ENCODE assay signal across 2 cellular contexts in the genomic region with DNA sequence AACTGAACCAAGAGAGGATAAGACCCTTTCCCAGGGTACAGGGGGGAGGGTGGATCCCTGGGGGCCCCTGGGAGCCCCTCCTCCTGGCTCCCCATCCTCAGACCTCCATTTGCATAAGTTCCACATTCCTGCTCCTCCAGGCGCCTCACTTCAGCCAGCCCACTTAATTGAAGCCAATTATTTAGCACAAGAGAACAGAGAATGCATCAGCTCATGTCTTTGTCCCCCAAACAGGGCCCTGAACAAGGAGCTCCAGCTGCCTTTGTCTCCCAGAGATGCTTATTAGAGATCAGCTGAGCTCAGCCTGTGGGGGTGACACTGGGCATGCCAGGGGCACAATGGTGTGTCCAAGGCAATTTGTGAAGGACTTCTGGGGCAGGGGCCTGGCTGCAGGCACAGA.
TF ChIP-seq lines count a peak whose summit lies in the region.

No MANE protein-coding gene starts in this region.

TF ChIP-seq in H1, 55 proteins besides CTCF, POLR2A, EP300 and RAD21 (continued from another document):
- TF ChIP-seq, protein P1, sequence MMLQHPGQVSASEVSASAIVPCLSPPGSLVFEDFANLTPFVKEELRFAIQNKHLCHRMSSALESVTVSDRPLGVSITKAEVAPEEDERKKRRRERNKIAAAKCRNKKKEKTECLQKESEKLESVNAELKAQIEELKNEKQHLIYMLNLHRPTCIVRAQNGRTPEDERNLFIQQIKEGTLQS (IDR thresholded peaks at IDR 0.05; ENCODE audit: insufficient read depth, low read depth, low read length) = no peak
- TF ChIP-seq CREB1 (IDR thresholded peaks at IDR 0.05) = no peak
- TF ChIP-seq HDAC2 (IDR thresholded peaks at IDR 0.05; ENCODE audit: borderline replicate concordance in 1 of 2, low read depth in 2 of 2, low read length in 2 of 2) = no peak
- TF ChIP-seq, protein P2, sequence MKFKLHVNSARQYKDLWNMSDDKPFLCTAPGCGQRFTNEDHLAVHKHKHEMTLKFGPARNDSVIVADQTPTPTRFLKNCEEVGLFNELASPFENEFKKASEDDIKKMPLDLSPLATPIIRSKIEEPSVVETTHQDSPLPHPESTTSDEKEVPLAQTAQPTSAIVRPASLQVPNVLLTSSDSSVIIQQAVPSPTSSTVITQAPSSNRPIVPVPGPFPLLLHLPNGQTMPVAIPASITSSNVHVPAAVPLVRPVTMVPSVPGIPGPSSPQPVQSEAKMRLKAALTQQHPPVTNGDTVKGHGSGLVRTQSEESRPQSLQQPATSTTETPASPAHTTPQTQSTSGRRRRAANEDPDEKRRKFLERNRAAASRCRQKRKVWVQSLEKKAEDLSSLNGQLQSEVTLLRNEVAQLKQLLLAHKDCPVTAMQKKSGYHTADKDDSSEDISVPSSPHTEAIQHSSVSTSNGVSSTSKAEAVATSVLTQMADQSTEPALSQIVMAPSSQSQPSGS (IDR thresholded peaks at IDR 0.05; ENCODE audit: low read length) = no peak
- TF ChIP-seq BACH1 (IDR thresholded peaks at IDR 0.05; ENCODE audit: low read length) = no peak
- no peak for TF ChIP-seq TAF1 (IDR thresholded peaks at IDR 0.05; ENCODE audit: low read depth, low read length)
- no peak for TF ChIP-seq TAF7 (optimal IDR thresholded peaks at IDR 0.05; ENCODE audit: borderline replicate concordance, low read depth, low read length)
- no peak for TF ChIP-seq CTBP2 (IDR thresholded peaks at IDR 0.05; ENCODE audit: borderline replicate concordance, insufficient read depth, insufficient read length, low read length)
- no peak for TF ChIP-seq TBP (IDR thresholded peaks at IDR 0.05; ENCODE audit: low read depth, low read length)
- no peak for TF ChIP-seq FOSL1 (IDR thresholded peaks at IDR 0.05; ENCODE audit: insufficient read depth, low read depth, low read length)
- peak; percentile 63; the same call in 1 of the 2 replicates for TF ChIP-seq KDM1A (IDR thresholded peaks at IDR 0.05; ENCODE audit: borderline replicate concordance, low read length)
- TF ChIP-seq CEBPB (IDR thresholded peaks at IDR 0.05; ENCODE audit: low read depth, low read length) = no peak
TF ChIP-seq in H1: peak in this region for 3.

TF ChIP-seq in SK-N-SH treated with all-trans-retinoic acid at 6 μM for 48 hours, 23 proteins besides CTCF, POLR2A, EP300 and RAD21 (continued from another document):
- TF ChIP-seq, protein P3, sequence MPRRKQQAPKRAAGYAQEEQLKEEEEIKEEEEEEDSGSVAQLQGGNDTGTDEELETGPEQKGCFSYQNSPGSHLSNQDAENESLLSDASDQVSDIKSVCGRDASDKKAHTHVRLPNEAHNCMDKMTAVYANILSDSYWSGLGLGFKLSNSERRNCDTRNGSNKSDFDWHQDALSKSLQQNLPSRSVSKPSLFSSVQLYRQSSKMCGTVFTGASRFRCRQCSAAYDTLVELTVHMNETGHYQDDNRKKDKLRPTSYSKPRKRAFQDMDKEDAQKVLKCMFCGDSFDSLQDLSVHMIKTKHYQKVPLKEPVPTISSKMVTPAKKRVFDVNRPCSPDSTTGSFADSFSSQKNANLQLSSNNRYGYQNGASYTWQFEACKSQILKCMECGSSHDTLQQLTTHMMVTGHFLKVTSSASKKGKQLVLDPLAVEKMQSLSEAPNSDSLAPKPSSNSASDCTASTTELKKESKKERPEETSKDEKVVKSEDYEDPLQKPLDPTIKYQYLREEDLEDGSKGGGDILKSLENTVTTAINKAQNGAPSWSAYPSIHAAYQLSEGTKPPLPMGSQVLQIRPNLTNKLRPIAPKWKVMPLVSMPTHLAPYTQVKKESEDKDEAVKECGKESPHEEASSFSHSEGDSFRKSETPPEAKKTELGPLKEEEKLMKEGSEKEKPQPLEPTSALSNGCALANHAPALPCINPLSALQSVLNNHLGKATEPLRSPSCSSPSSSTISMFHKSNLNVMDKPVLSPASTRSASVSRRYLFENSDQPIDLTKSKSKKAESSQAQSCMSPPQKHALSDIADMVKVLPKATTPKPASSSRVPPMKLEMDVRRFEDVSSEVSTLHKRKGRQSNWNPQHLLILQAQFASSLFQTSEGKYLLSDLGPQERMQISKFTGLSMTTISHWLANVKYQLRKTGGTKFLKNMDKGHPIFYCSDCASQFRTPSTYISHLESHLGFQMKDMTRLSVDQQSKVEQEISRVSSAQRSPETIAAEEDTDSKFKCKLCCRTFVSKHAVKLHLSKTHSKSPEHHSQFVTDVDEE (CRISPR knock-in tag; IDR thresholded peaks at IDR 0.05) = no peak
- TF ChIP-seq, protein P4, sequence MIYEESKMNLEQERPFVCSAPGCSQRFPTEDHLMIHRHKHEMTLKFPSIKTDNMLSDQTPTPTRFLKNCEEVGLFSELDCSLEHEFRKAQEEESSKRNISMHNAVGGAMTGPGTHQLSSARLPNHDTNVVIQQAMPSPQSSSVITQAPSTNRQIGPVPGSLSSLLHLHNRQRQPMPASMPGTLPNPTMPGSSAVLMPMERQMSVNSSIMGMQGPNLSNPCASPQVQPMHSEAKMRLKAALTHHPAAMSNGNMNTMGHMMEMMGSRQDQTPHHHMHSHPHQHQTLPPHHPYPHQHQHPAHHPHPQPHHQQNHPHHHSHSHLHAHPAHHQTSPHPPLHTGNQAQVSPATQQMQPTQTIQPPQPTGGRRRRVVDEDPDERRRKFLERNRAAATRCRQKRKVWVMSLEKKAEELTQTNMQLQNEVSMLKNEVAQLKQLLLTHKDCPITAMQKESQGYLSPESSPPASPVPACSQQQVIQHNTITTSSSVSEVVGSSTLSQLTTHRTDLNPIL (CRISPR knock-in tag; IDR thresholded peaks at IDR 0.05; ENCODE audit: low read depth) = no peak
- TF ChIP-seq ZC3H10 (CRISPR knock-in tag; IDR thresholded peaks at IDR 0.05) (no peak), ARNTL (CRISPR knock-in tag; IDR thresholded peaks at IDR 0.05; ENCODE audit: borderline replicate concordance, low read depth) (no peak), RARB (CRISPR knock-in tag; IDR thresholded peaks at IDR 0.05) (no peak)
